ENCODE assay signal across 12 cellular contexts in genomic region chr2:151030663-151031230, GRCh38.
A peak's percentile ranks its signal among the peaks of the same experiment; 100 is the strongest.
DNase-seq lines count a peak whose midpoint lies in the region; ATAC-seq and TF ChIP-seq lines count a peak whose summit lies in the region.
"Had no signal": no experiment of that assay in that cellular context is flagged by ENCODE, and none has a peak within 500 bp of the region (broad histone marks: within the 10 kb centered on the region; RNA-seq: fewer than 3 reads in every experiment).

No MANE protein-coding gene starts in this region.

- no peak for ATAC-seq in DND-41 (ENCODE audit: insufficient read depth, low read depth)

- H3K4me3 ChIP-seq in DND-41 (ENCODE audit: low read depth in 1 of 2, low read length in 2 of 2) (no peak overlapping the region), brain microvascular endothelial cell (ENCODE audit: low read depth, low read length) (no peak overlapping the region), osteoblast (ENCODE audit: insufficient read depth, low read length) (no peak overlapping the region), left ventricle myocardium inferior (no peak overlapping the region)

- H3K9ac ChIP-seq in DND-41 (ENCODE audit: low read depth, low read length): no peak overlapping the region
- H3K9ac ChIP-seq: GM23248 had no signal

- intact Hi-C loops in left ventricle myocardium inferior (cut with micrococcal nuclease): no loop called here

- DNase-seq in DND-41: no peak
- no peak for DNase-seq in HFFc6
- DNase-seq in brain microvascular endothelial cell: no peak
- no peak for DNase-seq in osteoblast (ENCODE audit: insufficient read length, low spot score, missing footprints)
- no peak for DNase-seq in activated CD4-positive, alpha-beta memory T cell treated with anti-CD3 and anti-CD28 coated beads, Interleukin-2, amount 10 ng/mL, durations not matched to agents 7 days and 5 days
- no peak for DNase-seq in left ventricle myocardium inferior
- no peak for DNase-seq in anterior cingulate cortex (lab: John Stamatoyannopoulos, UW)
- DNase-seq: activated naive CD8-positive, alpha-beta T cell treated with anti-CD3 and anti-CD28 coated beads, Interleukin-2, amount 10 ng/mL, durations not matched to agents 7 days and 5 days; GM23248; NCI-H1092 treated with DMSO at 0.1 percent for 48 hours; retina; T1000 had no signal

- H3K27me3 ChIP-seq in DND-41 (ENCODE audit: insufficient read depth, low read length, poor library complexity) (no peaks in the 10 kb centered on the region), brain microvascular endothelial cell (replicated peaks) (no peaks in the 10 kb centered on the region), osteoblast (ENCODE audit: insufficient read depth, low read length) (no peaks in the 10 kb centered on the region), left ventricle myocardium inferior (ENCODE audit: low read depth) (no peaks in the 10 kb centered on the region)

- H3K9me3 ChIP-seq in DND-41 (ENCODE audit: insufficient read depth, low read length, severe bottlenecking) (no peaks in the 10 kb centered on the region), osteoblast (ENCODE audit: low read depth, low read length) (no peaks in the 10 kb centered on the region), left ventricle myocardium inferior (replicated peaks) (no peaks in the 10 kb centered on the region)

- no peaks in the 10 kb centered on the region for H3K79me2 ChIP-seq in DND-41 (ENCODE audit: insufficient read depth, low read length)
- no peaks in the 10 kb centered on the region for H3K79me2 ChIP-seq in osteoblast (ENCODE audit: insufficient read depth, low read length)

- no peak overlapping the region for H3K4me3 Mint-ChIP-seq in HFFc6
- no peak overlapping the region for H3K4me3 Mint-ChIP-seq in activated CD4-positive, alpha-beta memory T cell treated with anti-CD3 and anti-CD28 coated beads, Interleukin-2, amount 10 ng/mL, durations not matched to agents 7 days and 5 days
- H3K4me3 Mint-ChIP-seq: activated naive CD8-positive, alpha-beta T cell treated with anti-CD3 and anti-CD28 coated beads, Interleukin-2, amount 10 ng/mL, durations not matched to agents 7 days and 5 days had no signal

- H3K36me3 Mint-ChIP-seq in HFFc6 (ENCODE audit: low read depth): no peaks in the 10 kb centered on the region
- no peaks in the 10 kb centered on the region for H3K36me3 Mint-ChIP-seq in activated CD4-positive, alpha-beta memory T cell treated with anti-CD3 and anti-CD28 coated beads, Interleukin-2, amount 10 ng/mL, durations not matched to agents 7 days and 5 days (ENCODE audit: low read depth)
- H3K36me3 Mint-ChIP-seq: activated naive CD8-positive, alpha-beta T cell treated with anti-CD3 and anti-CD28 coated beads, Interleukin-2, amount 10 ng/mL, durations not matched to agents 7 days and 5 days had no signal

- H3K4me1 ChIP-seq in DND-41 (ENCODE audit: insufficient read depth, low read length) (peaks cover 22% of the 10 kb centered on the region), osteoblast (ENCODE audit: insufficient read depth, low read length) (peaks cover 32% of the 10 kb centered on the region), left ventricle myocardium inferior (peaks cover 6% of the 10 kb centered on the region)

- H3K27ac ChIP-seq in DND-41 (ENCODE audit: low read length) (no peak overlapping the region), brain microvascular endothelial cell (no peak overlapping the region), osteoblast (ENCODE audit: low read depth, low read length) (no peak overlapping the region), left ventricle myocardium inferior (replicated peaks) (no peak overlapping the region)

- H3K36me3 ChIP-seq in DND-41 (ENCODE audit: insufficient read depth, low read length) (no peaks in the 10 kb centered on the region), brain microvascular endothelial cell (replicated peaks) (no peaks in the 10 kb centered on the region), osteoblast (ENCODE audit: insufficient read depth, low read length) (no peaks in the 10 kb centered on the region), left ventricle myocardium inferior (no peaks in the 10 kb centered on the region)

- CTCF ChIA-PET in activated CD4-positive, alpha-beta memory T cell treated with anti-CD3 and anti-CD28 coated beads, Interleukin-2, amount 10 ng/mL, durations not matched to agents 7 days and 5 days (lab: Charles Lee): interaction anchor here (1.4 kb wide), 1 partner anchor 21 kb away, joined by 3 read pairs; no protein-coding TSS in a partner anchor

- POLR2A ChIA-PET in activated CD4-positive, alpha-beta memory T cell treated with anti-CD3 and anti-CD28 coated beads, Interleukin-2, amount 10 ng/mL, durations not matched to agents 7 days and 5 days (lab: Charles Lee): no interaction called here

- peaks cover 43% of the 10 kb centered on the region for H3K4me1 Mint-ChIP-seq in HFFc6 (ENCODE audit: low read depth)
- H3K4me1 Mint-ChIP-seq in activated CD4-positive, alpha-beta memory T cell treated with anti-CD3 and anti-CD28 coated beads, Interleukin-2, amount 10 ng/mL, durations not matched to agents 7 days and 5 days: peaks cover 1% of the 10 kb centered on the region

- H2AFZ ChIP-seq in DND-41 (ENCODE audit: low read depth, low read length) (no peak overlapping the region), osteoblast (ENCODE audit: low read length) (no peak overlapping the region)
- H2AFZ ChIP-seq: GM23248 had no signal

- H3K4me2 ChIP-seq in DND-41 (ENCODE audit: insufficient read depth, low read length): no peak overlapping the region
- H3K4me2 ChIP-seq in osteoblast (ENCODE audit: insufficient read depth, low read length): peak overlapping the region; percentile 70

- TF ChIP-seq CTCF in DND-41 (IDR thresholded peaks at IDR 0.05; ENCODE audit: borderline replicate concordance, extremely low read depth, low read length, poor library complexity, severe bottlenecking) (peak; percentile 41), HFFc6 (IDR thresholded peaks at IDR 0.05) (peak; percentile 73), brain microvascular endothelial cell (IDR thresholded peaks at IDR 0.05; ENCODE audit: low read depth, low read length, missing control alignments) (peak; percentile 29), osteoblast (IDR thresholded peaks at IDR 0.05; ENCODE audit: extremely low read depth, low read depth, low read length) (peak; percentile 22), left ventricle myocardium inferior (IDR thresholded peaks at IDR 0.05; ENCODE audit: borderline replicate concordance) (no peak)

- H3K27ac Mint-ChIP-seq in HFFc6: no peak overlapping the region
- H3K27ac Mint-ChIP-seq in activated CD4-positive, alpha-beta memory T cell treated with anti-CD3 and anti-CD28 coated beads, Interleukin-2, amount 10 ng/mL, durations not matched to agents 7 days and 5 days: no peak overlapping the region
- H3K27ac Mint-ChIP-seq: activated naive CD8-positive, alpha-beta T cell treated with anti-CD3 and anti-CD28 coated beads, Interleukin-2, amount 10 ng/mL, durations not matched to agents 7 days and 5 days had no signal

- in situ Hi-C loops in brain microvascular endothelial cell (cut with HindIII; ENCODE audit: low pct_ligation_motif_present, low sequenced_read_pairs): no loop called here

- H4K20me1 ChIP-seq in DND-41 (ENCODE audit: insufficient read depth, low read length) (no peaks in the 10 kb centered on the region), osteoblast (ENCODE audit: insufficient read depth, low read length) (no peaks in the 10 kb centered on the region)

- no peaks in the 10 kb centered on the region for H3K9me3 Mint-ChIP-seq in HFFc6
- H3K9me3 Mint-ChIP-seq in activated CD4-positive, alpha-beta memory T cell treated with anti-CD3 and anti-CD28 coated beads, Interleukin-2, amount 10 ng/mL, durations not matched to agents 7 days and 5 days: no peaks in the 10 kb centered on the region
- H3K9me3 Mint-ChIP-seq: activated naive CD8-positive, alpha-beta T cell treated with anti-CD3 and anti-CD28 coated beads, Interleukin-2, amount 10 ng/mL, durations not matched to agents 7 days and 5 days had no signal

- no peaks in the 10 kb centered on the region for H3K27me3 Mint-ChIP-seq in HFFc6 (ENCODE audit: insufficient read depth)
- H3K27me3 Mint-ChIP-seq in activated CD4-positive, alpha-beta memory T cell treated with anti-CD3 and anti-CD28 coated beads, Interleukin-2, amount 10 ng/mL, durations not matched to agents 7 days and 5 days: peaks cover 3% of the 10 kb centered on the region
